22 cellular contexts compared by ENCODE assay signal in the genomic region with DNA sequence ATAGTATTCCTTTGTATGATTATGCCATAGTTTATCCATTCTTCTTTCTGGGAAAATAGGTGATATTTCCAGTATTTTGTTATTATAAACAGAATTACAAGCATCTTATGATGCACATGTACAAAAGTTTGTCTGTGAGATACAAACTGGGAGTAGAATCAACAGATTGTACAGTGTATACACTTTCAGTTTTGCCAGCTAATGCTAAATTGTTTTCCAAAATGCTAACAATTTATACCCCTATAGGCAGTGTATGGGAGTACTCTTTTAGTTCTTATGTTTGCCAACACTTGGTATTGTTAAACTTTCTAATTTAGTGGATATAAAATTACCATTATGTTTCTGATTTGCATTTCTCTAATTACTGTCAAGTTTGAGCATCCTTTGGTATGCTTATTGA. TPM values are rescaled to one million over a fixed set of nuclear protein-coding genes. Genes with fewer than 3 reads are reported as not detected.
A peak's percentile ranks its signal among the peaks of the same experiment; 100 is the strongest.
DNase-seq lines count a peak whose midpoint lies in the region; ATAC-seq, FAIRE-seq and TF ChIP-seq lines count a peak whose summit lies in the region.
"Had no signal": no experiment of that assay in that cellular context is flagged by ENCODE, and none has a peak within 500 bp of the region (broad histone marks: within the 10 kb centered on the region; RNA-seq: fewer than 3 reads in every experiment).

No MANE protein-coding gene starts in this region.

- H3K36me3 ChIP-seq in K562 (ENCODE audit: control insufficient read depth, insufficient read depth, low read length), result peaks cover 12% of the 10 kb centered on the region; the same call in 1 of the 3 replicates
- H3K36me3 ChIP-seq in psoas muscle (ENCODE audit: insufficient read depth in 1 of 2, low read depth in 1 of 2), result peaks cover 0 to 50% of the 10 kb centered on the region in 2 donors

- H3K9me3 Mint-ChIP-seq in HFFc6 (no peaks in the 10 kb centered on the region), neural crest cell (no peaks in the 10 kb centered on the region)
- no peaks in the 10 kb centered on the region for H3K9me3 Mint-ChIP-seq in activated CD8-positive, alpha-beta T cell treated with anti-CD3 and anti-CD28 coated beads for 36 hours
- H3K9me3 Mint-ChIP-seq in activated T-cell treated with anti-CD3 and anti-CD28 coated beads, Interleukin-2, amount 50 U/mL, for 72 hours, result no peaks in the 10 kb centered on the region
- H3K9me3 Mint-ChIP-seq: CD4-positive, alpha-beta memory T cell had no signal

- H3K27me3 ChIP-seq in K562 (ENCODE audit: control insufficient read depth in 2 of 2, insufficient read depth in 2 of 2, low read length in 2 of 2) (no peaks in the 10 kb centered on the region), psoas muscle (ENCODE audit: insufficient read depth in 3 of 3, low read length in 2 of 3) (no peaks in the 10 kb centered on the region)

- POLR2A ChIA-PET in K562 (lab: Yijun Ruan, JAX), result no interaction called here
- POLR2A ChIA-PET in activated CD8-positive, alpha-beta T cell treated with anti-CD3 and anti-CD28 coated beads for 36 hours (lab: Charles Lee), result no interaction called here

- H3K4me1 Mint-ChIP-seq in HFFc6 (ENCODE audit: low read depth) (peaks cover 4% of the 10 kb centered on the region), neural crest cell (no peaks in the 10 kb centered on the region)
- H3K4me1 Mint-ChIP-seq in activated CD8-positive, alpha-beta T cell treated with anti-CD3 and anti-CD28 coated beads for 36 hours (ENCODE audit: low read depth), result peaks cover 2% of the 10 kb centered on the region
- H3K4me1 Mint-ChIP-seq in activated T-cell treated with anti-CD3 and anti-CD28 coated beads, Interleukin-2, amount 50 U/mL, for 72 hours (ENCODE audit: low read depth), result peaks cover 7% of the 10 kb centered on the region

- no peak for TF ChIP-seq RAD21 in K562 (CRISPR knock-in tag; conservative IDR thresholded peaks at IDR 0.05 in 1 of 2, IDR thresholded peaks at IDR 0.05 in 1 of 2)

- in situ Hi-C loops in K562 (cut with MboI), result no loop called here

- H3K27ac Mint-ChIP-seq in HFFc6 (no peak overlapping the region), neural crest cell (ENCODE audit: unreplicated experiment) (no peak overlapping the region)
- H3K27ac Mint-ChIP-seq in activated CD8-positive, alpha-beta T cell treated with anti-CD3 and anti-CD28 coated beads for 36 hours, result no peak overlapping the region
- no peak overlapping the region for H3K27ac Mint-ChIP-seq in activated T-cell treated with anti-CD3 and anti-CD28 coated beads, Interleukin-2, amount 50 U/mL, for 72 hours
- H3K27ac Mint-ChIP-seq: CD4-positive, alpha-beta memory T cell had no signal

- H4K20me1 ChIP-seq in K562 (replicated peaks; ENCODE audit: control insufficient read depth, insufficient read depth, low read length), result no peaks in the 10 kb centered on the region

- H2AFZ ChIP-seq in K562 (ENCODE audit: low read depth, low read length), result no peak overlapping the region

- no peaks in the 10 kb centered on the region for H3K4me1 ChIP-seq in K562 (replicated peaks in 1 of 2; ENCODE audit: control insufficient read depth in 2 of 2, insufficient read depth in 2 of 2, low read length in 2 of 2)
- H3K4me1 ChIP-seq in psoas muscle, result no peaks in the 10 kb centered on the region
- H3K4me1 ChIP-seq: A549, HAP-1 had no signal

- H3K4me3 ChIP-seq in K562 (no peak overlapping the region), psoas muscle (no peak overlapping the region)
- H3K4me3 ChIP-seq: A549, HAP-1 had no signal

- no peak overlapping the region for H3K4me2 ChIP-seq in K562 (ENCODE audit: insufficient read depth, low read length)
- H3K4me2 ChIP-seq: A549 had no signal

- no peak overlapping the region for H3K4me3 Mint-ChIP-seq in HFFc6
- H3K4me3 Mint-ChIP-seq in neural crest cell, result no peak overlapping the region
- H3K4me3 Mint-ChIP-seq in activated CD8-positive, alpha-beta T cell treated with anti-CD3 and anti-CD28 coated beads for 36 hours, result no peak overlapping the region
- H3K4me3 Mint-ChIP-seq in activated T-cell treated with anti-CD3 and anti-CD28 coated beads, Interleukin-2, amount 50 U/mL, for 72 hours, result no peak overlapping the region
- H3K4me3 Mint-ChIP-seq: CD4-positive, alpha-beta memory T cell had no signal

- H3K27ac ChIP-seq in K562 (ENCODE audit: extremely low read depth, low read depth, low read length) (no peak overlapping the region), psoas muscle (no peak overlapping the region)
- H3K27ac ChIP-seq: A549 had no signal

- H3K9me3 ChIP-seq in K562 (replicated peaks; ENCODE audit: control insufficient read depth, insufficient read depth, low read depth, low read length) (no peaks in the 10 kb centered on the region), psoas muscle (no peaks in the 10 kb centered on the region)
- H3K9me3 ChIP-seq: A549, HAP-1 had no signal

- no TSS peak for BruUV-seq in K562 (replicated peaks; lab: Mats Ljungman, UMichigan)

- TF ChIP-seq EP300 in K562 (IDR thresholded peaks at IDR 0.05; ENCODE audit: low read length), result no peak

- H3K9me1 ChIP-seq in K562 (ENCODE audit: control insufficient read depth, insufficient read depth, low read length), result no peaks in the 10 kb centered on the region

- no peaks in the 10 kb centered on the region for H3K79me2 ChIP-seq in K562 (ENCODE audit: control insufficient read depth, insufficient read depth, low read length)

- peaks cover 13% of the 10 kb centered on the region; the same call in 1 of the 2 replicates for H3K36me3 Mint-ChIP-seq in HFFc6 (ENCODE audit: low read depth)
- H3K36me3 Mint-ChIP-seq in neural crest cell (ENCODE audit: low read depth), result peaks cover 11% of the 10 kb centered on the region
- peaks cover 18% of the 10 kb centered on the region for H3K36me3 Mint-ChIP-seq in activated CD8-positive, alpha-beta T cell treated with anti-CD3 and anti-CD28 coated beads for 36 hours (ENCODE audit: low read depth)
- peaks cover 0 to 4% of the 10 kb centered on the region in 2 donors for H3K36me3 Mint-ChIP-seq in activated T-cell treated with anti-CD3 and anti-CD28 coated beads, Interleukin-2, amount 50 U/mL, for 72 hours (ENCODE audit: insufficient read depth in 2 of 2)

- TF ChIP-seq POLR2A in K562 (conservative IDR thresholded peaks at IDR 0.05), result no peak

- intact Hi-C loops in K562 (cut with micrococcal nuclease), result no loop called here
- intact Hi-C loops in psoas muscle (cut with DNase I), result no loop called here
- intact Hi-C loops in activated CD8-positive, alpha-beta T cell treated with anti-CD3 and anti-CD28 coated beads for 36 hours (cut with micrococcal nuclease), result no loop called here

- H3K27me3 Mint-ChIP-seq in HFFc6 (ENCODE audit: insufficient read depth) (no peaks in the 10 kb centered on the region), neural crest cell (ENCODE audit: low read depth) (no peaks in the 10 kb centered on the region)
- H3K27me3 Mint-ChIP-seq in activated CD8-positive, alpha-beta T cell treated with anti-CD3 and anti-CD28 coated beads for 36 hours, result no peaks in the 10 kb centered on the region
- no peaks in the 10 kb centered on the region for H3K27me3 Mint-ChIP-seq in activated T-cell treated with anti-CD3 and anti-CD28 coated beads, Interleukin-2, amount 50 U/mL, for 72 hours (ENCODE audit: low read depth)
- H3K27me3 Mint-ChIP-seq: CD4-positive, alpha-beta memory T cell had no signal

- TF ChIP-seq CTCF in HFFc6 (IDR thresholded peaks at IDR 0.05), result peak; percentile 29; the same call in 1 of the 2 replicates
- TF ChIP-seq CTCF in K562 (IDR thresholded peaks at IDR 0.05 in 2 of 3, conservative IDR thresholded peaks at IDR 0.05 in 1 of 3; ENCODE audit: insufficient read depth in 2 of 3, low read depth in 1 of 3, low read length in 3 of 3), result no peak
- TF ChIP-seq CTCF in neural crest cell (conservative IDR thresholded peaks at IDR 0.05), result peak; percentile 39
- TF ChIP-seq CTCF in psoas muscle (IDR thresholded peaks at IDR 0.05), result no peak
- no peak for TF ChIP-seq CTCF in activated CD8-positive, alpha-beta T cell treated with anti-CD3 and anti-CD28 coated beads for 36 hours (IDR thresholded peaks at IDR 0.05)

- CTCF ChIA-PET in K562 (lab: Yijun Ruan, JAX; ENCODE audit: low intra/inter-chr PET ratio), result no interaction called here
- CTCF ChIA-PET in activated CD8-positive, alpha-beta T cell treated with anti-CD3 and anti-CD28 coated beads for 36 hours (lab: Charles Lee), result no interaction called here

- peak; percentile 54 for FAIRE-seq in GM18507 (lab: Jason Lieb, UNC)
- FAIRE-seq in K562 (lab: Jason Lieb, UNC), result peak; percentile 15
- FAIRE-seq: A549, GM12892, H54 had no signal

- no peak overlapping the region for H3K9ac ChIP-seq in K562 (ENCODE audit: insufficient read depth in 1 of 2, low read depth in 2 of 2, low read length in 2 of 2)

- ATAC-seq in K562, result no peak
- ATAC-seq in psoas muscle, result no peak
- ATAC-seq in activated CD8-positive, alpha-beta T cell treated with anti-CD3 and anti-CD28 coated beads for 36 hours, result no peak
- no peak for ATAC-seq in activated T-cell treated with anti-CD3 and anti-CD28 coated beads, Interleukin-2, amount 50 U/mL, for 72 hours (replicated peaks in 1 of 2)
- ATAC-seq: A549 had no signal

- no peak for DNase-seq in GM18507 (ENCODE audit: extremely low spot score, insufficient read length, low read depth)
- DNase-seq in HFFc6, result no peak
- no peak for DNase-seq in K562 (ENCODE audit: extremely low read depth in 1 of 4, low spot score in 3 of 4)
- DNase-seq in neural crest cell (ENCODE audit: low read depth, low spot score), result no peak
- DNase-seq in psoas muscle, result no peak
- no peak for DNase-seq in activated CD8-positive, alpha-beta T cell treated with anti-CD3 and anti-CD28 coated beads for 36 hours
- no peak for DNase-seq in activated T-cell treated with anti-CD3 and anti-CD28 coated beads, Interleukin-2, amount 50 U/mL, for 72 hours
- no peak for DNase-seq in RPMI8226
- DNase-seq: 8988T; ACHN; AML-193; C1 segment of cervical spinal cord; Calu3; CD4-positive, alpha-beta memory T cell; COR-L47; DMS53; DMS79 treated with DMSO at 0.1 percent for 48 hours; GOT3 had no signal

RNA-seq across cellular contexts. Expression of gene TNFRSF11A, which starts 31.0 kb away (rescaled TPM):
- total RNA-seq in HFFc6 (2021; fragmentation: NEBNext Ultra II Directional; extraction: Animal tissue kit (Norgen Biotek cat#: 25700)), result under 1 TPM in 1 of 6 experiments, not detected in 5; 0.05 TPM
- total RNA-seq in K562 (2011; cell fraction: chromatin; rRNA removed; ENCODE audit: low replicate concordance), result 0.23 TPM in 1 of 2 replicates, not detected in the other
- total RNA-seq in K562 (2011; cell fraction: nucleolus; rRNA removed), result not detected in 2 replicates
- total RNA-seq in K562 (2011; cell fraction: nucleoplasm; rRNA removed), result 0.15 TPM in 1 of 2 replicates, not detected in the other
- total RNA-seq in K562 (2014; rRNA removed), result not detected in 2 replicates
- not detected in 2 replicates for total RNA-seq in K562 (2014; rRNA removed; fragmentation: Illumina TruSeq; extraction: Trizol)
- total RNA-seq in K562 (2015; rRNA removed; fragmentation: Illumina TruSeq; extraction: Trizol), result not detected in 2 replicates
- 0.04 TPM in 2 replicates for total RNA-seq in K562 (2021)
- polyA plus RNA-seq in K562 (2011; rRNA removed), result 0.05 and 0.06 TPM in 2 replicates
- 0.01 and 0.04 TPM in 2 replicates for polyA plus RNA-seq in K562 (2011; cell fraction: cytosol; rRNA removed)
- polyA plus RNA-seq in K562 (2011; cell fraction: nucleus; rRNA removed), result 0.01 and 0.04 TPM in 2 replicates
- polyA plus RNA-seq in K562 (2012), result 0.04 and 0.12 TPM in 2 replicates
- 0.03 TPM in 1 of 2 replicates, not detected in the other for polyA plus RNA-seq in K562 (2014; fragmentation: Illumina TruSeq; extraction: Trizol)
- polyA plus RNA-seq in K562 (2014; fragmentation: Nextera tagmentation; extraction: Ambion mirVana), result not detected
- 0.03 TPM in 1 of 2 replicates, not detected in the other for polyA plus RNA-seq in K562 (2014; rRNA removed)
- polyA minus RNA-seq in K562 (2011; rRNA and poly(A)+ RNA removed), result 0.06 and 0.11 TPM in 2 replicates
- polyA minus RNA-seq in K562 (2011; cell fraction: cytosol; rRNA and poly(A)+ RNA removed), result 0.67 TPM in 1 of 2 replicates, not detected in the other
- not detected in 2 replicates for polyA minus RNA-seq in K562 (2011; cell fraction: nucleus; rRNA and poly(A)+ RNA removed)
- total RNA-seq in neural crest cell, result 0.05 and 0.16 TPM in 2 replicates
- total RNA-seq in psoas muscle, result 1 to 10 TPM in 2 of 4 donors, under 1 TPM in 2; 0.60 to 1.3 (median 1.0) TPM
- under 1 TPM; 0.12 to 0.23 (median 0.15) TPM for polyA plus RNA-seq in psoas muscle
- total RNA-seq in activated CD8-positive, alpha-beta T cell treated with anti-CD3 and anti-CD28 coated beads for 36 hours, result 1 to 10 TPM; 7.3 to 8.0 TPM
- total RNA-seq in activated T-cell treated with anti-CD3 and anti-CD28 coated beads, Interleukin-2, amount 50 U/mL, for 72 hours, result 10 to 100 TPM in 1 of 2 donors, 1 to 10 TPM in 1; 5.4 to 13.7 TPM

Comparison
In these comparisons a context has a peak if more than half of its experiments do, and no peak if none do; other contexts are left out.
1. CTCF ChIP-seq: peak in HFFc6 (single experiment) and neural crest cell (single experiment); none in K562 (0 of 3), psoas muscle (single experiment) and activated CD8-positive, alpha-beta T cell treated with anti-CD3 and anti-CD28 coated beads for 36 hours (single experiment).